In the genomic region with DNA sequence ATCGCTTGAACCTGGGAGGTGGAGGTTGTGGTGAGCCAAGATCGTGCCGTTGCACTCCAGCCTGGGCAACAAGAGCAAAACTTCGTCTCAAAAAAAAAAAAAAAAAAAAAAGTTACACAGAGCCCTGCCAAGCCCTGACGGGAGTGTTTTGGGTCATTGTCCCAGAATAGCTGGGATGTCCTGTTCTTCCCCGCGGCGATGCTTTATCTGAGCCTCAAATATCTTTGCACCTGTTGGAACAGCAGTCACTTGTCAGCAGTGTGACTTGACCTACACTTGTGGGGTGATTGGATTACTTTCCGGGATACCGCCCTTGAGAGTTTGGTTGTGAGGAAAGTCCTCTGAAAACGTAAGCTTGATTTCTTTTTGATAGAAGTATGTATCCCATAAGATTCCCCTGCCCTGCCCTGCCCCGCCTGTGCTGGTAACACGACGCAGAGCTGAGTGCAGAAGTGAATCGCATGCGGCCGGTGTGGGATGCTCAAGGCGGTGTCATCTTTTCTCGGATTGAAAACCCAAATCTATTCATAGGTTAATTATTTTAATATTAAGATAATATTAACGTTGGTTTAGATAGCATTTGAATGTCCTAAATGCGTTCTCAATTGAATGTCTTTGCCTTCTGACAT, we compare ENCODE assay signal across 19 cellular contexts.
"Had no signal": no experiment of that assay in that cellular context is flagged by ENCODE, and none has a peak within 500 bp of the region (broad histone marks: within the 10 kb centered on the region; RNA-seq: fewer than 3 reads in every experiment).

No MANE protein-coding gene starts in this region.

- H3K4me3 Mint-ChIP-seq: activated CD4-positive, alpha-beta T cell treated with anti-CD3 and anti-CD28 coated beads, Interleukin-2, amount 10 ng/mL, durations not matched to agents 7 days and 5 days; activated CD8-positive, alpha-beta memory T cell treated with anti-CD3 and anti-CD28 coated beads, Interleukin-2, amount 10 ng/mL, durations not matched to agents 7 days and 5 days; activated CD8-positive, alpha-beta T cell treated with anti-CD3 and anti-CD28 coated beads for 36 hours; activated naive CD4-positive, alpha-beta T cell treated with anti-CD3 and anti-CD28 coated beads, Interleukin-2, amount 50 U/mL, for 24 hours; brain; type B pancreatic cell had no signal

- H3K27ac ChIP-seq: thoracic aorta had no signal

- H3K27me3 Mint-ChIP-seq: activated CD4-positive, alpha-beta T cell treated with anti-CD3 and anti-CD28 coated beads, Interleukin-2, amount 10 ng/mL, durations not matched to agents 7 days and 5 days; activated CD8-positive, alpha-beta memory T cell treated with anti-CD3 and anti-CD28 coated beads, Interleukin-2, amount 10 ng/mL, durations not matched to agents 7 days and 5 days; activated CD8-positive, alpha-beta T cell treated with anti-CD3 and anti-CD28 coated beads for 36 hours; activated naive CD4-positive, alpha-beta T cell treated with anti-CD3 and anti-CD28 coated beads, Interleukin-2, amount 50 U/mL, for 24 hours; brain; type B pancreatic cell had no signal

- H3K9ac ChIP-seq: SK-N-SH had no signal

- DNase-seq: activated CD4-positive, alpha-beta T cell treated with anti-CD3 and anti-CD28 coated beads, Interleukin-2, amount 10 ng/mL, durations not matched to agents 7 days and 5 days; activated CD8-positive, alpha-beta memory T cell treated with anti-CD3 and anti-CD28 coated beads, Interleukin-2, amount 10 ng/mL, durations not matched to agents 7 days and 5 days; activated CD8-positive, alpha-beta T cell treated with anti-CD3 and anti-CD28 coated beads for 36 hours; activated gamma-delta T cell treated with Interleukin-2 at 50 U/mL for 16 hours; activated T-cell treated with anti-CD3 and anti-CD28 coated beads for 4 hours; aorta; caudate nucleus; dermis blood vessel endothelial cell; effector CD8-positive, alpha-beta T cell; foreskin melanocyte; SK-N-SH; stimulated activated CD4-positive, alpha-beta T cell treated with anti-CD3 and anti-CD28 coated beads, Interleukin-4, amount 100 ng/mL, for 24 hours; stimulated activated naive CD4-positive, alpha-beta T cell treated with Interleukin-2 at 50 U/mL for 16 hours; T-helper 2 cell had no signal

- H3K4me3 ChIP-seq: thoracic aorta had no signal

- H3K9me3 Mint-ChIP-seq: activated CD8-positive, alpha-beta T cell treated with anti-CD3 and anti-CD28 coated beads for 36 hours; activated naive CD4-positive, alpha-beta T cell treated with anti-CD3 and anti-CD28 coated beads, Interleukin-2, amount 50 U/mL, for 24 hours had no signal

- H3K4me1 Mint-ChIP-seq: activated CD4-positive, alpha-beta T cell treated with anti-CD3 and anti-CD28 coated beads, Interleukin-2, amount 10 ng/mL, durations not matched to agents 7 days and 5 days had no signal

- H3K27ac Mint-ChIP-seq: activated CD4-positive, alpha-beta T cell treated with anti-CD3 and anti-CD28 coated beads, Interleukin-2, amount 10 ng/mL, durations not matched to agents 7 days and 5 days; activated CD8-positive, alpha-beta memory T cell treated with anti-CD3 and anti-CD28 coated beads, Interleukin-2, amount 10 ng/mL, durations not matched to agents 7 days and 5 days; activated CD8-positive, alpha-beta T cell treated with anti-CD3 and anti-CD28 coated beads for 36 hours; activated naive CD4-positive, alpha-beta T cell treated with anti-CD3 and anti-CD28 coated beads, Interleukin-2, amount 50 U/mL, for 24 hours; type B pancreatic cell had no signal

- ATAC-seq: activated CD4-positive, CD25-positive, alpha-beta regulatory T cell treated with anti-CD3 and anti-CD28 coated beads, Interleukin-2, amount 50 U/mL, for 24 hours; activated CD8-positive, alpha-beta memory T cell treated with anti-CD3 and anti-CD28 coated beads, Interleukin-2, amount 10 ng/mL, durations not matched to agents 7 days and 5 days; activated CD8-positive, alpha-beta T cell treated with anti-CD3 and anti-CD28 coated beads for 36 hours had no signal

- H3K4me2 ChIP-seq: SK-N-SH had no signal

- H3K9me3 ChIP-seq: SK-N-SH, thoracic aorta had no signal
